ENCODE assay signal across 25 cellular contexts in the genomic region with DNA sequence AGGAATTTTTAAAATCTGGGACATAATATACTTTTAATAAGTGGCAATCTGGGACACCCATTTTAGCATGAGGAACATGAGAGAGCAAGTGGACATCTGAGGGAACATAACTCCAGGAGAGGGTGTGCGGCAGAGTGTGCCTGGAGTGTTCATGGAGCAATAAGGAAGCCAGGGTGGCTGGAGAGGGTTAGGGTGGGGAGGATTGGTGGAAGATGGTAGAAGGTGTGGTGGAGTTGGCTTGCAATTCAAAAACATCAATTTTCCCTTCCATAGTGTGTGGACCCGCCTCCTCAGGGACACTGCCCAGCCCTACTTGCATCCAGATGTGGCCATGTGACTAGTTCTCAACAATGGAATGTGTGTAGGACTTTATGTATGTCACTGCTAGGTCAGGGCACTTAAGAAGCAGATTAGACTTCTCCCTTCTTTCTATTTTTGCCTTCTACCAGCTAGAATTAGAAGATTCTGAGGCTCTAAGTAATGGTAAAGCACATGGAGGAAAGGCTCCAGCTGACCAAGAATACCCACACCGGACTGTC. TPM values are rescaled to one million over a fixed set of nuclear protein-coding genes. Genes with fewer than 3 reads are reported as not detected.
DNase-seq lines count a peak whose midpoint lies in the region; ATAC-seq, FAIRE-seq and TF ChIP-seq lines count a peak whose summit lies in the region.
"Had no signal": no experiment of that assay in that cellular context is flagged by ENCODE, and none has a peak within 500 bp of the region (broad histone marks: within the 10 kb centered on the region; RNA-seq: fewer than 3 reads in every experiment).

No MANE protein-coding gene starts in this region.

- 0 out of 2 replicates have a peak overlapping the region, but pooled peaks have one; percentile 17 for H2AFZ ChIP-seq in K562 (ENCODE audit: low read depth, low read length)

- H3K4me1 ChIP-seq in left ventricle myocardium inferior (peaks cover 28% of the 10 kb centered on the region), right atrium auricular region (peaks cover 0 to 9% of the 10 kb centered on the region in 2 donors), K562 (replicated peaks in 1 of 2; ENCODE audit: control insufficient read depth in 2 of 2, insufficient read depth in 2 of 2, low read length in 2 of 2) (peaks cover 5 to 12% of the 10 kb centered on the region in 2 experiments; a peak in 4 of 5 replicates), transverse colon (peaks cover 0 to 10% (median 4%) of the 10 kb centered on the region in 4 donors)

- no TSS peak for BruUV-seq in K562 (replicated peaks; lab: Mats Ljungman, UMichigan)

- no peaks in the 10 kb centered on the region for H4K20me1 ChIP-seq in K562 (replicated peaks; ENCODE audit: control insufficient read depth, insufficient read depth, low read length)

- H3K4me3 ChIP-seq in left ventricle myocardium inferior: no peak overlapping the region
- no peak overlapping the region for H3K4me3 ChIP-seq in right atrium auricular region
- H3K4me3 ChIP-seq in K562: no peak overlapping the region
- no peak overlapping the region for H3K4me3 ChIP-seq in fibroblast of the aortic adventitia (ENCODE audit: low read depth, low read length)
- no peak overlapping the region for H3K4me3 ChIP-seq in transverse colon
- H3K4me3 ChIP-seq: esophagus squamous epithelium, HAP-1, heart right ventricle had no signal

- DNase-seq in left ventricle myocardium inferior: no peak
- no peak for DNase-seq in right atrium auricular region (ENCODE audit: low spot score)
- no peak for DNase-seq in K562 (ENCODE audit: extremely low read depth in 1 of 4, low spot score in 3 of 4)
- DNase-seq in fibroblast of the aortic adventitia (ENCODE audit: low read depth): peak; percentile 61
- DNase-seq in transverse colon: peak; percentile 40
- DNase-seq in KBM-7: no peak
- DNase-seq: activated CD4-positive, alpha-beta T cell treated with anti-CD3 and anti-CD28 coated beads for 4 hours; Caco-2; DMS79 treated with DMSO at 0.1 percent for 48 hours; effector CD8-positive, alpha-beta T cell; esophagus squamous epithelium; heart right ventricle; left cardiac atrium; natural killer cell; NCI-H1048; NCI-H187 treated with DMSO at 0.1 percent for 48 hours; NCI-H2227 treated with DMSO at 0.1 percent for 48 hours; substantia nigra had no signal

- H3K9me1 ChIP-seq in K562 (ENCODE audit: control insufficient read depth, insufficient read depth, low read length): no peaks in the 10 kb centered on the region

- CTCF ChIA-PET in K562 (lab: Yijun Ruan, JAX; ENCODE audit: low intra/inter-chr PET ratio): no interaction called here

- TF ChIP-seq CTCF in left ventricle myocardium inferior (IDR thresholded peaks at IDR 0.05; ENCODE audit: borderline replicate concordance): no peak
- TF ChIP-seq CTCF in right atrium auricular region (IDR thresholded peaks at IDR 0.05): no peak
- no peak for TF ChIP-seq CTCF in K562 (IDR thresholded peaks at IDR 0.05 in 2 of 3, conservative IDR thresholded peaks at IDR 0.05 in 1 of 3; ENCODE audit: insufficient read depth in 2 of 3, low read depth in 1 of 3, low read length in 3 of 3)
- TF ChIP-seq CTCF in fibroblast of the aortic adventitia (IDR thresholded peaks at IDR 0.05; ENCODE audit: insufficient read depth, low read length): no peak
- no peak for TF ChIP-seq CTCF in transverse colon (IDR thresholded peaks at IDR 0.05)

- H3K9me3 ChIP-seq in left ventricle myocardium inferior (replicated peaks): no peaks in the 10 kb centered on the region
- H3K9me3 ChIP-seq in right atrium auricular region: no peaks in the 10 kb centered on the region
- no peaks in the 10 kb centered on the region for H3K9me3 ChIP-seq in K562 (replicated peaks; ENCODE audit: control insufficient read depth, insufficient read depth, low read depth, low read length)
- no peaks in the 10 kb centered on the region for H3K9me3 ChIP-seq in transverse colon
- H3K9me3 ChIP-seq: Caco-2, esophagus squamous epithelium, HAP-1, heart right ventricle had no signal

- H3K36me3 ChIP-seq in left ventricle myocardium inferior: no peaks in the 10 kb centered on the region
- no peaks in the 10 kb centered on the region for H3K36me3 ChIP-seq in right atrium auricular region
- no peaks in the 10 kb centered on the region for H3K36me3 ChIP-seq in K562 (ENCODE audit: control insufficient read depth, insufficient read depth, low read length)
- no peaks in the 10 kb centered on the region for H3K36me3 ChIP-seq in transverse colon
- H3K36me3 ChIP-seq: esophagus squamous epithelium, HAP-1, heart right ventricle had no signal

- intact Hi-C loops in left ventricle myocardium inferior (cut with micrococcal nuclease): no loop called here
- intact Hi-C loops in K562 (cut with micrococcal nuclease): loop anchor here (5.0 to 10.0 kb wide), 2 partner anchors 102 to 235 kb away; no protein-coding TSS in a partner anchor
- intact Hi-C loops in transverse colon (cut with DNase I; ENCODE audit: low total_unique reads): no loop called here

- 54% methylated on average over 3 of the region's 3 CpGs for WGBS in K562 (ENCODE audit: insufficient coverage, low coverage, missing lambda C conversion rate)
- WGBS in transverse colon (ENCODE audit: low coverage in 1 of 2), 2 donors: 67% methylated on average over 3 of the region's 3 CpGs; no CpG with 5 or more reads in 1 of the 2 donors

- ATAC-seq in K562 (0 out of 3 replicates have a peak, but pooled peaks have one; percentile 10), GM19455 (IDR thresholded peaks at IDR 0.05; ENCODE audit: unreplicated experiment) (no peak), GM21717 (IDR thresholded peaks at IDR 0.05; ENCODE audit: unreplicated experiment) (no peak)
- ATAC-seq: activated T-helper 17 cell treated with anti-CD3 and anti-CD28 coated beads, Interleukin-2, amount 50 U/mL, for 72 hours; heart right ventricle; left cardiac atrium; natural killer cell had no signal

- in situ Hi-C loops in K562 (cut with MboI) (no loop called here), transverse colon (cut with MboI; ENCODE audit: low pct_ligation_motif_present in 1 of 4, low pct_unique_long_range_greater_than_20kb in 1 of 4, low sequenced_read_pairs in 3 of 4) (no loop called here), KBM-7 (cut with MboI; ENCODE audit: low pct_unique_long_range_greater_than_20kb, low sequenced_read_pairs) (no loop called here)

- no peak overlapping the region for H3K9ac ChIP-seq in K562 (ENCODE audit: insufficient read depth in 1 of 2, low read depth in 2 of 2, low read length in 2 of 2)

- H3K27me3 ChIP-seq in left ventricle myocardium inferior (ENCODE audit: low read depth): no peaks in the 10 kb centered on the region
- no peaks in the 10 kb centered on the region for H3K27me3 ChIP-seq in right atrium auricular region
- H3K27me3 ChIP-seq in K562 (ENCODE audit: control insufficient read depth in 2 of 2, insufficient read depth in 2 of 2, low read length in 2 of 2): no peaks in the 10 kb centered on the region
- no peaks in the 10 kb centered on the region for H3K27me3 ChIP-seq in transverse colon
- H3K27me3 ChIP-seq: heart right ventricle had no signal

- POLR2A ChIA-PET in K562 (lab: Yijun Ruan, JAX): interaction anchor here (1.2 kb wide), 1 partner anchor 9 kb away, joined by 6 read pairs; no protein-coding TSS in a partner anchor

- peak; percentile 15 for FAIRE-seq in K562 (lab: Jason Lieb, UNC)
- FAIRE-seq: A204.1, astrocyte, TTC549 had no signal

- TF ChIP-seq EP300 in K562 (IDR thresholded peaks at IDR 0.05; ENCODE audit: low read length): no peak
- TF ChIP-seq EP300 in transverse colon (IDR thresholded peaks at IDR 0.05; ENCODE audit: low read depth): no peak

- TF ChIP-seq RAD21 in K562 (CRISPR knock-in tag; conservative IDR thresholded peaks at IDR 0.05 in 1 of 2, IDR thresholded peaks at IDR 0.05 in 1 of 2): no peak

- H3K27ac ChIP-seq in left ventricle myocardium inferior (replicated peaks) (peak overlapping the region; percentile 41), right atrium auricular region (no peak overlapping the region), K562 (ENCODE audit: extremely low read depth, low read depth, low read length) (no peak overlapping the region), transverse colon (no peak overlapping the region)
- H3K27ac ChIP-seq: esophagus squamous epithelium, heart right ventricle had no signal

- H3K79me2 ChIP-seq in K562 (ENCODE audit: control insufficient read depth, insufficient read depth, low read length): peaks cover 4% of the 10 kb centered on the region

- H3K4me2 ChIP-seq in K562 (ENCODE audit: insufficient read depth, low read length): no peak overlapping the region

- TF ChIP-seq POLR2A in K562 (conservative IDR thresholded peaks at IDR 0.05): no peak
- no peak for TF ChIP-seq POLR2A in transverse colon (IDR thresholded peaks at IDR 0.05)

RNA-seq across cellular contexts. Expression of a gene that starts 4.4 kb away (rescaled TPM):
- total RNA-seq in left ventricle myocardium inferior (117 TPM), right atrium auricular region (10 to 100 TPM; 75.8 to 96.7 TPM), K562 (2014; rRNA removed) (34.4 and 40.7 TPM in 2 replicates), K562 (2014; rRNA removed; fragmentation: Illumina TruSeq; extraction: Trizol) (58.3 and 60.4 TPM in 2 replicates), K562 (2015; rRNA removed; fragmentation: Illumina TruSeq; extraction: Trizol) (58.5 and 60.4 TPM in 2 replicates), K562 (2021) (45.2 and 46.3 TPM in 2 replicates), fibroblast of the aortic adventitia (ENCODE audit: low replicate concordance) (75.8 and 105 TPM in 2 replicates), transverse colon (100 to 1,000 TPM in 1 of 4 donors, 10 to 100 TPM in 3; 18.9 to 117 (median 22.7) TPM)
- total RNA-seq in K562 (2011; cell fraction: chromatin; rRNA removed; ENCODE audit: low replicate concordance): 370 and 438 TPM in 2 replicates
- 176 and 183 TPM in 2 replicates for total RNA-seq in K562 (2011; cell fraction: nucleolus; rRNA removed)
- total RNA-seq in K562 (2011; cell fraction: nucleoplasm; rRNA removed): 234 and 247 TPM in 2 replicates
- polyA plus RNA-seq in K562 (2011; rRNA removed) (130 and 160 TPM in 2 replicates), K562 (2014; fragmentation: Illumina TruSeq; extraction: Trizol) (78.4 and 86.4 TPM in 2 replicates), K562 (2014; fragmentation: Nextera tagmentation; extraction: Ambion mirVana) (10 to 100 TPM; 11.7 to 12.3 TPM), K562 (2014; rRNA removed) (35.3 and 43.2 TPM in 2 replicates)
- polyA plus RNA-seq in K562 (2011; cell fraction: cytosol; rRNA removed): 161 and 174 TPM in 2 replicates
- 234 and 274 TPM in 2 replicates for polyA plus RNA-seq in K562 (2011; cell fraction: nucleus; rRNA removed)
- polyA plus RNA-seq in K562 (2012): 37.7 and 80.9 TPM in 2 replicates
- 285 and 322 TPM in 2 replicates for polyA minus RNA-seq in K562 (2011; rRNA and poly(A)+ RNA removed)
- polyA minus RNA-seq in K562 (2011; cell fraction: cytosol; rRNA and poly(A)+ RNA removed): 90.1 and 96.1 TPM in 2 replicates
- 122 and 241 TPM in 2 replicates for polyA minus RNA-seq in K562 (2011; cell fraction: nucleus; rRNA and poly(A)+ RNA removed)

RNA-seq across cellular contexts. Expression of a gene that starts 44.8 kb away (rescaled TPM):
- 20.2 TPM for total RNA-seq in left ventricle myocardium inferior
- total RNA-seq in right atrium auricular region: 10 to 100 TPM; 16.9 to 20.4 TPM
- total RNA-seq in K562 (2011; cell fraction: chromatin; rRNA removed; ENCODE audit: low replicate concordance): 126 and 247 TPM in 2 replicates
- 91.1 and 96.4 TPM in 2 replicates for total RNA-seq in K562 (2011; cell fraction: nucleolus; rRNA removed)
- 150 and 203 TPM in 2 replicates for total RNA-seq in K562 (2011; cell fraction: nucleoplasm; rRNA removed)
- total RNA-seq in K562 (2014; rRNA removed): 58.5 and 65.8 TPM in 2 replicates
- 51.5 and 58.8 TPM in 2 replicates for total RNA-seq in K562 (2014; rRNA removed; fragmentation: Illumina TruSeq; extraction: Trizol)
- total RNA-seq in K562 (2015; rRNA removed; fragmentation: Illumina TruSeq; extraction: Trizol): 34.5 and 37.0 TPM in 2 replicates
- total RNA-seq in K562 (2021): 44.3 and 48.7 TPM in 2 replicates
- polyA plus RNA-seq in K562 (2011; rRNA removed): 79.6 and 89.6 TPM in 2 replicates
- polyA plus RNA-seq in K562 (2011; cell fraction: cytosol; rRNA removed): 25.0 and 45.7 TPM in 2 replicates
- 60.6 and 87.8 TPM in 2 replicates for polyA plus RNA-seq in K562 (2011; cell fraction: nucleus; rRNA removed)
- 28.0 and 30.7 TPM in 2 replicates for polyA plus RNA-seq in K562 (2012)
- polyA plus RNA-seq in K562 (2014; fragmentation: Illumina TruSeq; extraction: Trizol): 28.1 and 28.8 TPM in 2 replicates
- 10 to 100 TPM; 17.1 to 24.7 TPM for polyA plus RNA-seq in K562 (2014; fragmentation: Nextera tagmentation; extraction: Ambion mirVana)
- 58.7 and 75.6 TPM in 2 replicates for polyA plus RNA-seq in K562 (2014; rRNA removed)
- polyA minus RNA-seq in K562 (2011; rRNA and poly(A)+ RNA removed): 48.1 and 48.6 TPM in 2 replicates
- polyA minus RNA-seq in K562 (2011; cell fraction: cytosol; rRNA and poly(A)+ RNA removed): 23.0 and 24.4 TPM in 2 replicates
- polyA minus RNA-seq in K562 (2011; cell fraction: nucleus; rRNA and poly(A)+ RNA removed): 34.3 and 57.6 TPM in 2 replicates
- total RNA-seq in fibroblast of the aortic adventitia (ENCODE audit: low replicate concordance): 26.8 and 37.8 TPM in 2 replicates
- 10 to 100 TPM; 13.7 to 53.9 (median 51.8) TPM for total RNA-seq in transverse colon

Comparison
In these comparisons a context has a peak if more than half of its experiments do, and no peak if none do; other contexts are left out.
1. DNase-seq: peak in fibroblast of the aortic adventitia (single experiment) and transverse colon (single experiment); none in left ventricle myocardium inferior (single experiment), right atrium auricular region (single experiment), K562 (0 of 4) and KBM-7 (single experiment).